8 cellular contexts compared by ENCODE assay signal in genomic region chr12:106760184-106760531, GRCh38. TPM values are rescaled to one million over a fixed set of nuclear protein-coding genes. Genes with fewer than 3 reads are reported as not detected.
DNase-seq lines count a peak whose midpoint lies in the region; ATAC-seq lines count a peak whose summit lies in the region.

No MANE protein-coding gene starts in this region.

- peaks cover 9 to 18% of the 10 kb centered on the region in 2 donors for H3K4me1 Mint-ChIP-seq in effector memory CD8-positive, alpha-beta T cell (ENCODE audit: low read depth in 2 of 2)
- H3K4me1 Mint-ChIP-seq in stimulated activated naive B cell treated with anti-CD40 and anti-IgM and Interleukin-4, amounts not matched to agents 10 μg/mL and 1 μg/mL and 100 μg/mL, for 72 hours = peaks cover 17 to 30% of the 10 kb centered on the region in 2 donors

- H3K36me3 Mint-ChIP-seq in effector memory CD8-positive, alpha-beta T cell (ENCODE audit: insufficient read depth) = peaks cover 4% of the 10 kb centered on the region
- no peaks in the 10 kb centered on the region for H3K36me3 Mint-ChIP-seq in stimulated activated naive B cell treated with anti-CD40 and anti-IgM and Interleukin-4, amounts not matched to agents 10 μg/mL and 1 μg/mL and 100 μg/mL, for 72 hours

- no peaks in the 10 kb centered on the region for H3K27me3 Mint-ChIP-seq in effector memory CD8-positive, alpha-beta T cell
- H3K27me3 Mint-ChIP-seq in stimulated activated naive B cell treated with anti-CD40 and anti-IgM and Interleukin-4, amounts not matched to agents 10 μg/mL and 1 μg/mL and 100 μg/mL, for 72 hours = peaks cover 0 to 16% of the 10 kb centered on the region in 2 donors

- intact Hi-C loops in left colon (cut with DNase I, micrococcal nuclease) = no loop called here

- H3K27ac Mint-ChIP-seq in effector memory CD8-positive, alpha-beta T cell = peak overlapping the region; percentile 78 to 90
- peak overlapping the region; percentile 96 for H3K27ac Mint-ChIP-seq in stimulated activated naive B cell treated with anti-CD40 and anti-IgM and Interleukin-4, amounts not matched to agents 10 μg/mL and 1 μg/mL and 100 μg/mL, for 72 hours

- peak overlapping the region; percentile 68 to 73 for H3K4me3 Mint-ChIP-seq in effector memory CD8-positive, alpha-beta T cell
- H3K4me3 Mint-ChIP-seq in stimulated activated naive B cell treated with anti-CD40 and anti-IgM and Interleukin-4, amounts not matched to agents 10 μg/mL and 1 μg/mL and 100 μg/mL, for 72 hours = peak overlapping the region; percentile 72 to 78

- no peaks in the 10 kb centered on the region for H3K9me3 Mint-ChIP-seq in effector memory CD8-positive, alpha-beta T cell
- peaks cover 2 to 4% of the 10 kb centered on the region in 2 donors for H3K9me3 Mint-ChIP-seq in stimulated activated naive B cell treated with anti-CD40 and anti-IgM and Interleukin-4, amounts not matched to agents 10 μg/mL and 1 μg/mL and 100 μg/mL, for 72 hours

- DNase-seq in Ammon's horn (ENCODE audit: low spot score) = peak; percentile 66
- DNase-seq in NOMO-1 treated with DMSO at 0.1 percent for 48 hours (lab: John Stamatoyannopoulos, UW; ENCODE audit: unreplicated experiment) = peak; percentile 88
- DNase-seq in effector memory CD8-positive, alpha-beta T cell = no peak
- DNase-seq in stimulated activated naive B cell treated with anti-CD40 and anti-IgM and Interleukin-4, amounts not matched to agents 10 μg/mL and 1 μg/mL and 100 μg/mL, for 72 hours = peak; percentile 15
- no peak for DNase-seq in NCI-H226
- DNase-seq in left colon = no peak

- ATAC-seq in GM18861 (IDR thresholded peaks at IDR 0.05; ENCODE audit: unreplicated experiment) (peak; percentile 97), HG02973 (IDR thresholded peaks at IDR 0.05; ENCODE audit: unreplicated experiment) (peak; percentile 99), left colon (no peak)
- peak; percentile 86 for ATAC-seq in effector memory CD8-positive, alpha-beta T cell (replicated peaks)
- peak; percentile 99 for ATAC-seq in stimulated activated naive B cell treated with anti-CD40 and anti-IgM and Interleukin-4, amounts not matched to agents 10 μg/mL and 1 μg/mL and 100 μg/mL, for 72 hours (replicated peaks)

RNA-seq across cellular contexts. Expression of gene RIC8B, which starts 14.3 kb away (rescaled TPM):
- total RNA-seq in left colon = 10 to 100 TPM; 12.7 to 15.6 TPM

Comparison
In these comparisons a context has a peak if more than half of its experiments do, and no peak if none do; other contexts are left out.
1. DNase-seq: peak in Ammon's horn (single experiment), NOMO-1 treated with DMSO at 0.1 percent for 48 hours (single experiment) and stimulated activated naive B cell treated with anti-CD40 and anti-IgM and Interleukin-4, amounts not matched to agents 10 μg/mL and 1 μg/mL and 100 μg/mL, for 72 hours (single experiment); none in effector memory CD8-positive, alpha-beta T cell (0 of 3), NCI-H226 (single experiment) and left colon (0 of 2).